ENCODE assay signal across 1 cellular context in genomic region chr3:52696830-52697621, GRCh38.
TF ChIP-seq lines count a peak whose summit lies in the region.

No MANE protein-coding gene starts in this region.

TF ChIP-seq in K562, 482 proteins besides CTCF, POLR2A, EP300 and RAD21:
- TF ChIP-seq POLR2AphosphoS5 (IDR thresholded peaks at IDR 0.05; ENCODE audit: control insufficient read depth, insufficient read depth, low read depth, low read length) (0 out of 2 replicates have a peak, but pooled peaks have one; percentile 1), NRF1 (conservative IDR thresholded peaks at IDR 0.05 in 1 of 2, IDR thresholded peaks at IDR 0.05 in 1 of 2) (0 out of 4 replicates have a peak, but pooled peaks of 1 of the 2 experiments have one; percentile 15), PBX2 (CRISPR knock-in tag; IDR thresholded peaks at IDR 0.05; ENCODE audit: low read depth) (no peak), PBX2 (tag; conservative IDR thresholded peaks at IDR 0.05; ENCODE audit: low read depth) (peak; percentile 46), CREB1 (IDR thresholded peaks at IDR 0.05) (no peak), CREB1 (CRISPR knock-in tag; IDR thresholded peaks at IDR 0.05) (no peak), ZFPM2 (CRISPR knock-in tag; IDR thresholded peaks at IDR 0.05) (no peak), MEIS2 (IDR thresholded peaks at IDR 0.05; ENCODE audit: partially characterized antibody) (peak; percentile 60), PKNOX1 (IDR thresholded peaks at IDR 0.05) (peak; percentile 81)
TF ChIP-seq in K562: peak in this region for 5.
